In the genomic region with DNA sequence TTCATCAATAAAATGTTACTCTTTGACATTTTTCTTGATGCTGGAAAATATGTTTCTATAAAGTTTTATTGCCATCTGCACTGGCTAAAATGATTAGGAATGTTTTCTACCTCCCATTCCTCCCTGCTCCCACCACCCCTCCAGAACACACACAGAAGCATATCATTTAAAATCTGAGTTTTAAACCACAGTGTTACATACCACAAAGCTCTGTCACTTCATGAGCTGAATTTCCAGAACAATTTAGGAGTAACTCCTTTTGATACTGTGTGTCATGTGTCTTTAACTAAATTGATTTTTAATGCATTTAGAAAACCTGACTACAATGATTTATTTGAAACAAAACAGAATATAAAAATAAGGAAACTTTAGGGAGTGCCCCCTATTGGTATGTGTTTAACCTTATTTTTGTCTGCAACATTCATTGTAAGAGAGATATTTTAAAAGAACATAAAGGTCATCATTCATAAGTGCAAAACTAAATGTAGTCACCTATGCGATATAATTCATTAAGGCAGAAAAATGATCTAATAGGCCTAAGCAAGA, we compare ENCODE assay signal across 26 cellular contexts. TPM values are rescaled to one million over a fixed set of nuclear protein-coding genes. Genes with fewer than 3 reads are reported as not detected.
DNase-seq lines count a peak whose midpoint lies in the region; ATAC-seq and TF ChIP-seq lines count a peak whose summit lies in the region.
"Had no signal": no experiment of that assay in that cellular context is flagged by ENCODE, and none has a peak within 500 bp of the region (broad histone marks: within the 10 kb centered on the region; RNA-seq: fewer than 3 reads in every experiment).

No MANE protein-coding gene starts in this region.

- peaks cover 53% of the 10 kb centered on the region for H3K36me3 Mint-ChIP-seq in endothelial cell (ENCODE audit: low read depth, unreplicated experiment)

- TF ChIP-seq CTCF in cardiac muscle cell (IDR thresholded peaks at IDR 0.05; ENCODE audit: low read depth, low read length), result peak; percentile 2
- TF ChIP-seq CTCF in Panc1 (IDR thresholded peaks at IDR 0.05), result peak; percentile 35; the same call in 1 of the 2 replicates
- no peak for TF ChIP-seq CTCF in endothelial cell (IDR thresholded peaks at IDR 0.05; ENCODE audit: unreplicated experiment)

- ATAC-seq in Right ventricle myocardium inferior (no peak), Panc1 (no peak), GM18858 (IDR thresholded peaks at IDR 0.05; ENCODE audit: unreplicated experiment) (no peak)
- ATAC-seq: activated CD8-positive, alpha-beta T cell treated with anti-CD3 and anti-CD28 coated beads for 36 hours; left lobe of liver; natural killer cell treated with Interleukin-12 subunit alpha and Interleukin-12 subunit beta and Interleukin-15 and Interleukin-18, amount 100 ng/mL, for 72 hours; stimulated activated naive CD8-positive, alpha-beta T cell treated with anti-CD3 and anti-CD28 coated beads, Interleukin-15, Interleukin-2, amounts not matched to agents 100 U/mL and 50 U/mL, for 24 hours had no signal

- CTCF ChIA-PET in Panc1 (lab: Charles Lee), result no interaction called here

- H3K27me3 ChIP-seq in cardiac muscle cell, result no peaks in the 10 kb centered on the region
- H3K27me3 ChIP-seq in Panc1 (ENCODE audit: control insufficient read depth, insufficient read depth, low read length), result no peaks in the 10 kb centered on the region
- H3K27me3 ChIP-seq: sigmoid colon, tibial nerve had no signal

- no TSS peak for BruUV-seq in Panc1 (replicated peaks; lab: Mats Ljungman, UMichigan)

- peaks cover 15% of the 10 kb centered on the region for H3K27me3 Mint-ChIP-seq in endothelial cell (ENCODE audit: unreplicated experiment)
- H3K27me3 Mint-ChIP-seq: activated CD8-positive, alpha-beta T cell treated with anti-CD3 and anti-CD28 coated beads for 36 hours; natural killer cell treated with Interleukin-12 subunit alpha and Interleukin-12 subunit beta and Interleukin-15 and Interleukin-18, amount 100 ng/mL, for 72 hours had no signal

- peak overlapping the region; percentile 9 for H3K27ac Mint-ChIP-seq in endothelial cell (ENCODE audit: unreplicated experiment)
- H3K27ac Mint-ChIP-seq: activated CD8-positive, alpha-beta T cell treated with anti-CD3 and anti-CD28 coated beads for 36 hours; natural killer cell treated with Interleukin-12 subunit alpha and Interleukin-12 subunit beta and Interleukin-15 and Interleukin-18, amount 100 ng/mL, for 72 hours had no signal

- H3K9me3 Mint-ChIP-seq in endothelial cell (ENCODE audit: unreplicated experiment), result no peaks in the 10 kb centered on the region
- H3K9me3 Mint-ChIP-seq: activated CD8-positive, alpha-beta T cell treated with anti-CD3 and anti-CD28 coated beads for 36 hours; natural killer cell treated with Interleukin-12 subunit alpha and Interleukin-12 subunit beta and Interleukin-15 and Interleukin-18, amount 100 ng/mL, for 72 hours had no signal

- intact Hi-C loops in Right ventricle myocardium inferior (cut with DNase I), result no loop called here
- intact Hi-C loops in Panc1 (cut with micrococcal nuclease; ENCODE audit: unreplicated experiment), result no loop called here

- DNase-seq in cardiac muscle cell (ENCODE audit: low read depth in 1 of 2, low spot score in 1 of 2) (no peak), Right ventricle myocardium inferior (ENCODE audit: missing footprints) (no peak), Panc1 (ENCODE audit: low read depth, low spot score) (no peak), endothelial cell (ENCODE audit: low spot score) (no peak), GOT3 (lab: John Stamatoyannopoulos, UW) (no peak), substantia nigra (lab: John Stamatoyannopoulos, UW) (no peak)
- DNase-seq in activated CD4-positive, alpha-beta T cell treated with anti-CD3 and anti-CD28 coated beads for 48 hours, result no peak
- DNase-seq: 8988T; activated CD4-positive, CD25-positive, alpha-beta regulatory T cell; activated CD8-positive, alpha-beta T cell treated with anti-CD3 and anti-CD28 coated beads for 36 hours; amniotic stem cell; C1 segment of cervical spinal cord; Calu3; effector CD8-positive, alpha-beta T cell; head of caudate nucleus; midbrain; NCI-H1694; NCI-H774; sigmoid colon; stimulated activated naive CD8-positive, alpha-beta T cell treated with anti-CD3 and anti-CD28 coated beads, Interleukin-15, Interleukin-2, amounts not matched to agents 100 U/mL and 50 U/mL, for 24 hours; T1000 had no signal

- in situ Hi-C loops in Panc1 (cut with HindIII; ENCODE audit: low pct_unique_long_range_greater_than_20kb, low sequenced_read_pairs), result no loop called here

- peaks cover 33% of the 10 kb centered on the region for H3K4me1 ChIP-seq in cardiac muscle cell (ENCODE audit: low read depth)
- H3K4me1 ChIP-seq in Panc1 (ENCODE audit: control insufficient read depth, insufficient read depth, low read length), result peaks cover 77% of the 10 kb centered on the region

- H3K4me3 Mint-ChIP-seq in endothelial cell (ENCODE audit: unreplicated experiment), result no peak overlapping the region
- H3K4me3 Mint-ChIP-seq: activated CD8-positive, alpha-beta T cell treated with anti-CD3 and anti-CD28 coated beads for 36 hours; natural killer cell treated with Interleukin-12 subunit alpha and Interleukin-12 subunit beta and Interleukin-15 and Interleukin-18, amount 100 ng/mL, for 72 hours had no signal

- peaks cover 32% of the 10 kb centered on the region for H3K4me1 Mint-ChIP-seq in endothelial cell (ENCODE audit: unreplicated experiment)

- H3K4me3 ChIP-seq in cardiac muscle cell (no peak overlapping the region), Panc1 (ENCODE audit: low read depth in 2 of 2, low read length in 2 of 2) (no peak overlapping the region)
- H3K4me3 ChIP-seq: sigmoid colon, tibial nerve had no signal

- H3K9me3 ChIP-seq in cardiac muscle cell (ENCODE audit: low read depth), result no peaks in the 10 kb centered on the region
- H3K9me3 ChIP-seq in Panc1 (ENCODE audit: control insufficient read depth, insufficient read depth, low read depth, low read length), result no peaks in the 10 kb centered on the region
- H3K9me3 ChIP-seq: sigmoid colon, tibial nerve had no signal

- POLR2A ChIA-PET in Panc1 (lab: Charles Lee), result no interaction called here

- H3K27ac ChIP-seq in cardiac muscle cell (no peak overlapping the region), Panc1 (ENCODE audit: low read length) (peak overlapping the region; percentile 74), substantia nigra (ENCODE audit: low read depth, low read length, poor library complexity, severe bottlenecking) (no peak overlapping the region)
- H3K27ac ChIP-seq: HL-60, tibial nerve had no signal

- no peaks in the 10 kb centered on the region for H3K36me3 ChIP-seq in cardiac muscle cell
- H3K36me3 ChIP-seq in Panc1 (ENCODE audit: control insufficient read depth, insufficient read depth, low read length), result peaks cover 68% of the 10 kb centered on the region

RNA-seq across cellular contexts. Expression of a gene that starts 52.0 kb away (rescaled TPM):
- total RNA-seq in cardiac muscle cell, result 17.3 and 23.0 TPM in 2 replicates
- polyA plus RNA-seq in cardiac muscle cell, result 7.1 and 10.8 TPM in 2 replicates
- 36.0 TPM for total RNA-seq in Right ventricle myocardium inferior
- 51.1 TPM for total RNA-seq in Panc1 (2021; ENCODE audit: unreplicated experiment)
- 37.1 TPM for polyA plus RNA-seq in Panc1 (2012; ENCODE audit: insufficient read length)
- 40.8 TPM for total RNA-seq in endothelial cell (ENCODE audit: unreplicated experiment)
